Comparison of ENCODE assay signal across 1 cellular context in genomic region chr1:23980006-23980724, GRCh38.
TF ChIP-seq lines count a peak whose summit lies in the region.

SRSF10 (minus strand) TSS chr1:23980327; CDS start chr1:23980255, 72 bp downstream.

TF ChIP-seq in HepG2, 621 proteins besides CTCF, POLR2A, EP300 and RAD21 (continued from another document and continues in another):
- 0 out of 2 replicates have a peak, but pooled peaks have one; percentile 56 for TF ChIP-seq ZBTB10 (CRISPR knock-in tag; IDR thresholded peaks at IDR 0.05; ENCODE audit: borderline replicate concordance)
- TF ChIP-seq CHD4 (IDR thresholded peaks at IDR 0.05; ENCODE audit: borderline replicate concordance, low read length): no peak
- TF ChIP-seq ATRX (CRISPR knock-in tag; IDR thresholded peaks at IDR 0.05; ENCODE audit: borderline replicate concordance): no peak
- TF ChIP-seq ZNF335 (CRISPR knock-in tag; IDR thresholded peaks at IDR 0.05): peak; percentile 56; the same call in 1 of the 2 replicates
- TF ChIP-seq ZNF770 (CRISPR knock-in tag; IDR thresholded peaks at IDR 0.05): peak; percentile 56; the same call in 1 of the 2 replicates
- no peak for TF ChIP-seq NFIC (IDR thresholded peaks at IDR 0.05; ENCODE audit: low read length)
- no peak for TF ChIP-seq FOXP1 (IDR thresholded peaks at IDR 0.05)
- no peak for TF ChIP-seq FOXP1 (CRISPR knock-in tag; IDR thresholded peaks at IDR 0.05)
- no peak; the same call in 1 of the 2 replicates for TF ChIP-seq CEBPG (CRISPR knock-in tag; IDR thresholded peaks at IDR 0.05)
- TF ChIP-seq ONECUT2 (CRISPR knock-in tag; IDR thresholded peaks at IDR 0.05): no peak
- TF ChIP-seq GZF1 (CRISPR knock-in tag; IDR thresholded peaks at IDR 0.05): 0 out of 2 replicates have a peak, but pooled peaks have one; percentile 63
- peak; percentile 74; the same call in 1 of the 2 replicates for TF ChIP-seq ZNF484 (CRISPR knock-in tag; IDR thresholded peaks at IDR 0.05; ENCODE audit: borderline replicate concordance, low read depth)
- no peak for TF ChIP-seq CCAR2 (optimal IDR thresholded peaks at IDR 0.05; ENCODE audit: low read depth, low read length)
- no peak for TF ChIP-seq FUBP1 (CRISPR knock-in tag; IDR thresholded peaks at IDR 0.05; ENCODE audit: borderline replicate concordance)
- 0 out of 2 replicates have a peak, but pooled peaks have one; percentile 20 for TF ChIP-seq DPF2 (CRISPR knock-in tag; IDR thresholded peaks at IDR 0.05; ENCODE audit: borderline replicate concordance, low read depth)
- TF ChIP-seq IRF2 (CRISPR knock-in tag; IDR thresholded peaks at IDR 0.05): peak; percentile 71; the same call in 1 of the 2 replicates
- TF ChIP-seq AKNA (CRISPR knock-in tag; IDR thresholded peaks at IDR 0.05; ENCODE audit: borderline replicate concordance): no peak
- no peak for TF ChIP-seq HNF4A (CRISPR knock-in tag; IDR thresholded peaks at IDR 0.05)
- no peak for TF ChIP-seq FOXA1 (IDR thresholded peaks at IDR 0.05)
- TF ChIP-seq FOXA1 (CRISPR knock-in tag; IDR thresholded peaks at IDR 0.05): 0 out of 2 replicates have a peak, but pooled peaks have one; percentile 6
- peak; percentile 73; the same call in 1 of the 2 replicates for TF ChIP-seq ELF3 (CRISPR knock-in tag; IDR thresholded peaks at IDR 0.05)
- no peak for TF ChIP-seq ZNF362 (CRISPR knock-in tag; IDR thresholded peaks at IDR 0.05; ENCODE audit: borderline replicate concordance)
- no peak for TF ChIP-seq EZH2 (conservative IDR thresholded peaks at IDR 0.05; ENCODE audit: low read depth, low read length)
- TF ChIP-seq ZSCAN30 (CRISPR knock-in tag; IDR thresholded peaks at IDR 0.05): peak; percentile 52; the same call in 1 of the 2 replicates
- TF ChIP-seq ZBTB39 (CRISPR knock-in tag; IDR thresholded peaks at IDR 0.05): no peak
- peak; percentile 95 for TF ChIP-seq ZNF136 (CRISPR knock-in tag; IDR thresholded peaks at IDR 0.05; ENCODE audit: low read depth)
- TF ChIP-seq ZNF891 (CRISPR knock-in tag; IDR thresholded peaks at IDR 0.05): peak; percentile 83
- TF ChIP-seq SKI (IDR thresholded peaks at IDR 0.05; ENCODE audit: partially characterized antibody): peak; percentile 45
- peak; percentile 97 for TF ChIP-seq ZNF333 (CRISPR knock-in tag; IDR thresholded peaks at IDR 0.05; ENCODE audit: borderline replicate concordance)
- peak; percentile 90 for TF ChIP-seq IKZF4 (CRISPR knock-in tag; IDR thresholded peaks at IDR 0.05; ENCODE audit: borderline replicate concordance, low read depth, not compliant biosample characterization)
- no peak for TF ChIP-seq PREB (CRISPR knock-in tag; IDR thresholded peaks at IDR 0.05)
- TF ChIP-seq RFXAP (CRISPR knock-in tag; IDR thresholded peaks at IDR 0.05; ENCODE audit: borderline replicate concordance): peak; percentile 73; the same call in 1 of the 2 replicates
- peak; percentile 80 for TF ChIP-seq CHCHD3 (CRISPR knock-in tag; IDR thresholded peaks at IDR 0.05)
- TF ChIP-seq SMYD3 (CRISPR knock-in tag; IDR thresholded peaks at IDR 0.05): no peak; the same call in 1 of the 2 replicates
- TF ChIP-seq ZNF569 (CRISPR knock-in tag; IDR thresholded peaks at IDR 0.05; ENCODE audit: borderline replicate concordance): no peak
- no peak for TF ChIP-seq GTF2F1 (IDR thresholded peaks at IDR 0.05; ENCODE audit: low read length)
- TF ChIP-seq HNRNPK (IDR thresholded peaks at IDR 0.05; ENCODE audit: low read depth, low read length, poor library complexity, severe bottlenecking): peak; percentile 65
- no peak for TF ChIP-seq SCMH1 (CRISPR knock-in tag; IDR thresholded peaks at IDR 0.05; ENCODE audit: borderline replicate concordance)
- peak; percentile 91 for TF ChIP-seq HOMEZ (CRISPR knock-in tag; IDR thresholded peaks at IDR 0.05; ENCODE audit: low read depth)
- peak; percentile 91 for TF ChIP-seq UBTF (CRISPR knock-in tag; IDR thresholded peaks at IDR 0.05)
- no peak for TF ChIP-seq RBAK (CRISPR knock-in tag; IDR thresholded peaks at IDR 0.05)
- TF ChIP-seq MYNN (CRISPR knock-in tag; IDR thresholded peaks at IDR 0.05; ENCODE audit: low read depth): no peak
